ENCODE assay signal across 8 cellular contexts in the genomic region with DNA sequence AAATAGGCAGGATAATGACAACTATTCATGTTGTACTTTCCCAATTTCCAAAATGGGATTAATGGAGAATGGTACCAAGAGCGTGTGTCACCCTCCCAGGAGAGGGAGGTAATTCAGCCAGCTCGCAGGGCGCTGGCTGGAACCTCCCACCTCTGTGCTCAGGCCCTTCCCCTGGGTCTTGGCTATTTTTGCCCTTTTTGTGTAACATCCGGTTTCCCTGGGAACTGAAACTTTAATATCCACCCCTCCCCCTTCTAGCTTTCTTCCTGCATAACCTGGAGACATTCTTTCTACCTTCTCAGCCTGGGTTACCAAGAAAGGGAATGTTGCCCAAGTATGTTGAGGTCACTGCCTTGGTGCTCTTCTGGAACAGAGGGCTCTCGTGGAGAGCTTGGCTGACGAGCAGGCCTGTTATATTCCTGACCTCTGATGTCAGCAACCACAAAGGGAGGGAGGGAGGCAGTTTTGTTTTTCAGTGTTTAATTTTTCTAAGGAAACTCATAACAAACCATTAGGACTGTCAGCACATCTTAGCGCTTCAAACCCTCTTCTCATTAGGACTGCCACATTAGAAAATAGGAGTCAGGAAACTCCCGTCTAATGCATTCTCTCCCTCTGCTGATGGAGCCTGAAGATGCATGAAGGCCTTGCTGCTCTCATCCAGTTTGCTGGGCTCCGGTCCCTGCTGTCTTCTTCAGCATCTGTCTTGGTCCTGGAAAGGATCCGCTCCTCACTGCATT. TPM values are rescaled to one million over a fixed set of nuclear protein-coding genes. Genes with fewer than 3 reads are reported as not detected.
DNase-seq lines count a peak whose midpoint lies in the region; ATAC-seq, FAIRE-seq and TF ChIP-seq lines count a peak whose summit lies in the region.

No MANE protein-coding gene starts in this region.

- no peaks in the 10 kb centered on the region for H3K27me3 Mint-ChIP-seq in stimulated activated memory B cell treated with anti-CD40 and anti-IgM and Interleukin-4, amounts not matched to agents 10 μg/mL and 1 μg/mL and 100 μg/mL, for 72 hours
- peaks cover 2% of the 10 kb centered on the region for H3K27me3 Mint-ChIP-seq in activated CD4-positive, alpha-beta T cell treated with anti-CD3 and anti-CD28 coated beads for 36 hours

- ATAC-seq in A549 (peak in 1 of 2 experiments; percentile 58; a peak in 3 of 6 replicates), GM19395 (IDR thresholded peaks at IDR 0.05; ENCODE audit: unreplicated experiment) (peak; percentile 79), HG03460 (IDR thresholded peaks at IDR 0.05; ENCODE audit: unreplicated experiment) (peak; percentile 71)
- ATAC-seq in stimulated activated memory B cell treated with anti-CD40 and anti-IgM and Interleukin-4, amounts not matched to agents 10 μg/mL and 1 μg/mL and 100 μg/mL, for 72 hours: peak; percentile 92
- ATAC-seq in activated CD4-positive, alpha-beta T cell treated with anti-CD3 and anti-CD28 coated beads for 36 hours: no peak

- intact Hi-C loops in activated CD4-positive, alpha-beta T cell treated with anti-CD3 and anti-CD28 coated beads for 36 hours (cut with DNase I, micrococcal nuclease): no loop called here

- CTCF ChIA-PET in A549 (lab: Yijun Ruan, JAX): interaction anchor here (0.9 to 1.4 kb wide), 2 partner anchors 25 to 45 kb away, joined by 3 read pairs; no protein-coding TSS in a partner anchor
- CTCF ChIA-PET in activated CD4-positive, alpha-beta T cell treated with anti-CD3 and anti-CD28 coated beads for 36 hours (lab: Charles Lee): interaction anchor here (0.7 to 1.2 kb wide), 2 partner anchors 37 to 161 kb away, joined by 3 to 4 read pairs; no protein-coding TSS in a partner anchor

- DNase-seq in A549 (ENCODE audit: low read depth in 1 of 2, low spot score in 1 of 2): peak in 1 of 2 experiments; percentile 24
- DNase-seq in iPS-NIHi11 (ENCODE audit: low spot score): peak; percentile 51
- DNase-seq in activated CD4-positive, alpha-beta T cell treated with anti-CD3 and anti-CD28 coated beads for 36 hours: no peak
- DNase-seq in activated T-cell treated with anti-CD3 and anti-CD28 coated beads, Interleukin-2, amount 50 U/mL, for 48 hours: no peak

- peak overlapping the region; percentile 85 for H3K27ac Mint-ChIP-seq in stimulated activated memory B cell treated with anti-CD40 and anti-IgM and Interleukin-4, amounts not matched to agents 10 μg/mL and 1 μg/mL and 100 μg/mL, for 72 hours
- H3K27ac Mint-ChIP-seq in activated CD4-positive, alpha-beta T cell treated with anti-CD3 and anti-CD28 coated beads for 36 hours: no peak overlapping the region

- WGBS in A549 (ENCODE audit: missing lambda C conversion rate): 77% methylated on average over 10 of the region's 10 CpGs

- TF ChIP-seq RAD21 in A549 (conservative IDR thresholded peaks at IDR 0.05 in 1 of 2, IDR thresholded peaks at IDR 0.05 in 1 of 2): no peak

- H3K4me3 ChIP-seq in A549: no peak overlapping the region

- no peak for FAIRE-seq in A549 (lab: Jason Lieb, UNC)

- H3K4me3 Mint-ChIP-seq in stimulated activated memory B cell treated with anti-CD40 and anti-IgM and Interleukin-4, amounts not matched to agents 10 μg/mL and 1 μg/mL and 100 μg/mL, for 72 hours: peak overlapping the region; percentile 55
- no peak overlapping the region for H3K4me3 Mint-ChIP-seq in activated CD4-positive, alpha-beta T cell treated with anti-CD3 and anti-CD28 coated beads for 36 hours

- H3K27ac ChIP-seq in A549 (peak overlapping the region in 1 of 2 experiments; percentile 40; a peak in 2 of 6 replicates), angular gyrus (ENCODE audit: low read depth, low read length) (peak overlapping the region; percentile 15)

- TF ChIP-seq CTCF in A549 (IDR thresholded peaks at IDR 0.05): no peak

- no peaks in the 10 kb centered on the region for H3K9me3 ChIP-seq in A549

- H3K9me3 Mint-ChIP-seq in stimulated activated memory B cell treated with anti-CD40 and anti-IgM and Interleukin-4, amounts not matched to agents 10 μg/mL and 1 μg/mL and 100 μg/mL, for 72 hours: no peaks in the 10 kb centered on the region
- H3K9me3 Mint-ChIP-seq in activated CD4-positive, alpha-beta T cell treated with anti-CD3 and anti-CD28 coated beads for 36 hours (ENCODE audit: low read depth): no peaks in the 10 kb centered on the region

- no peak for TF ChIP-seq POLR2A in A549 (IDR thresholded peaks at IDR 0.05; ENCODE audit: low read length)

- peak overlapping the region; percentile 15; the same call in 1 of the 3 replicates for H3K4me2 ChIP-seq in A549

- peaks cover 19% of the 10 kb centered on the region for H3K36me3 Mint-ChIP-seq in stimulated activated memory B cell treated with anti-CD40 and anti-IgM and Interleukin-4, amounts not matched to agents 10 μg/mL and 1 μg/mL and 100 μg/mL, for 72 hours
- no peaks in the 10 kb centered on the region for H3K36me3 Mint-ChIP-seq in activated CD4-positive, alpha-beta T cell treated with anti-CD3 and anti-CD28 coated beads for 36 hours (ENCODE audit: low read depth)

- POLR2A ChIA-PET in A549 (lab: Yijun Ruan, JAX): no interaction called here
- POLR2A ChIA-PET in activated CD4-positive, alpha-beta T cell treated with anti-CD3 and anti-CD28 coated beads for 36 hours (lab: Charles Lee): no interaction called here

- peaks cover 91% of the 10 kb centered on the region for H3K4me1 Mint-ChIP-seq in stimulated activated memory B cell treated with anti-CD40 and anti-IgM and Interleukin-4, amounts not matched to agents 10 μg/mL and 1 μg/mL and 100 μg/mL, for 72 hours
- H3K4me1 Mint-ChIP-seq in activated CD4-positive, alpha-beta T cell treated with anti-CD3 and anti-CD28 coated beads for 36 hours: no peaks in the 10 kb centered on the region

- peaks cover 12% of the 10 kb centered on the region; the same call in 2 of the 3 replicates for H3K4me1 ChIP-seq in A549

- TF ChIP-seq EP300 in A549 (IDR thresholded peaks at IDR 0.05): no peak

TF ChIP-seq in A549, 52 proteins besides CTCF, POLR2A, EP300 and RAD21:
- TF ChIP-seq FOXS1 (CRISPR knock-in tag; IDR thresholded peaks at IDR 0.05): no peak
- TF ChIP-seq, protein P1, sequence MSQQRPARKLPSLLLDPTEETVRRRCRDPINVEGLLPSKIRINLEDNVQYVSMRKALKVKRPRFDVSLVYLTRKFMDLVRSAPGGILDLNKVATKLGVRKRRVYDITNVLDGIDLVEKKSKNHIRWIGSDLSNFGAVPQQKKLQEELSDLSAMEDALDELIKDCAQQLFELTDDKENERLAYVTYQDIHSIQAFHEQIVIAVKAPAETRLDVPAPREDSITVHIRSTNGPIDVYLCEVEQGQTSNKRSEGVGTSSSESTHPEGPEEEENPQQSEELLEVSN (IDR thresholded peaks at IDR 0.05; ENCODE audit: borderline replicate concordance, low read depth): no peak
- TF ChIP-seq, protein P2, sequence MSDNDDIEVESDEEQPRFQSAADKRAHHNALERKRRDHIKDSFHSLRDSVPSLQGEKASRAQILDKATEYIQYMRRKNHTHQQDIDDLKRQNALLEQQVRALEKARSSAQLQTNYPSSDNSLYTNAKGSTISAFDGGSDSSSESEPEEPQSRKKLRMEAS (IDR thresholded peaks at IDR 0.05): no peak
TF ChIP-seq in A549: peak in this region for 0.

RNA-seq across cellular contexts. Expression of a gene that starts 25.6 kb away (rescaled TPM):
- polyA plus RNA-seq in A549 (2011; rRNA removed) (0.34 and 0.90 TPM in 2 replicates), A549 (2017; fragmentation: RNase III; extraction: RNeasy Plus Mini Kit Qiagen cat#74134 plus additional on column Dnase treatment) (3.7 to 6.2 TPM (median 5.0 TPM) in 3 replicates)
- 0.15 and 0.32 TPM in 2 replicates for polyA plus RNA-seq in A549 (2012; cell fraction: cytosol; rRNA removed)
- polyA plus RNA-seq in A549 (2012; cell fraction: nucleus; rRNA removed): 0.18 and 0.29 TPM in 2 replicates
- polyA minus RNA-seq in A549 (2011; rRNA and poly(A)+ RNA removed): 1.7 and 2.6 TPM in 2 replicates
- under 1 TPM in 1 of 2 experiments, not detected in 1; 0.04 TPM for total RNA-seq in activated CD4-positive, alpha-beta T cell treated with anti-CD3 and anti-CD28 coated beads for 36 hours

RNA-seq across cellular contexts. Expression of a gene that starts 44.5 kb away (rescaled TPM):
- 4.1 and 6.0 TPM in 2 replicates for polyA plus RNA-seq in A549 (2011; rRNA removed)
- polyA plus RNA-seq in A549 (2012; cell fraction: cytosol; rRNA removed): 0.79 and 1.2 TPM in 2 replicates
- polyA plus RNA-seq in A549 (2012; cell fraction: nucleus; rRNA removed): 0.36 and 0.73 TPM in 2 replicates
- 2.9 to 4.2 TPM (median 3.2 TPM) in 3 replicates for polyA plus RNA-seq in A549 (2017; fragmentation: RNase III; extraction: RNeasy Plus Mini Kit Qiagen cat#74134 plus additional on column Dnase treatment)
- 0.74 and 2.2 TPM in 2 replicates for polyA minus RNA-seq in A549 (2011; rRNA and poly(A)+ RNA removed)
- total RNA-seq in activated CD4-positive, alpha-beta T cell treated with anti-CD3 and anti-CD28 coated beads for 36 hours: 1 to 10 TPM; 4.6 to 5.9 TPM
